Comparison of ENCODE assay signal across 8 cellular contexts in the genomic region with DNA sequence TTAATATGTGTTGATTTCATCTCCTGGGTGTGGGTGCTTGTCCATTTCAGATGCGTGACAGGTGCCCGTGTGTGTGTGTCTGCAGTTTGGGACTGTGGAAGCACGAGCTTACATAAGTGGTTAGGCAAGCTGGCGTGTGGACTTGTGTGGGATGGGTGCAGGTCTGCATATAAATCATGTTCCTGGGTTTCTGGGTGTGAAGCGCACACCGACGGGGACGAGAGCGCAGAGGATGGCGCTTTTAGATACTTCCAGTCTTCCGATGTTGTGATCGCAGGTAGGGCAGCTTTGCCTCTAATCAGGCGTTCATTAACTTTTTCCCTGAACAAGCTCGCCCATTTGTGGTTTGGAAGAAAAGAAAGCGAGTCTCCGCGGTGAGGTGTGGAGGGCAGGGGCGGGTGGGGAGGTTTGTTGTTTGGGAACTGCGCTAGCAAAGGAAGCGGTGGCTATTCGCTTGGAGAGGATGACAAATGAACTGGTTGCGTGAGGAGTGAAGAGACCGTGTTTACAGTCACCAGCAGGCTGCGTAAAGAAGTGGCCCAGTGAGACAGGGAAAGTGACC. TPM values are rescaled to one million over a fixed set of nuclear protein-coding genes. Genes with fewer than 3 reads are reported as not detected.
DNase-seq lines count a peak whose midpoint lies in the region; ATAC-seq and TF ChIP-seq lines count a peak whose summit lies in the region.

No MANE protein-coding gene starts in this region.

- H3K27ac ChIP-seq in CD4-positive, alpha-beta T cell (ENCODE audit: low read depth, low read length): no peak overlapping the region
- no peak overlapping the region for H3K27ac ChIP-seq in HUES6 (ENCODE audit: low read depth, low read length)
- H3K27ac ChIP-seq in coronary artery: peak overlapping the region in 1 of 2 donors; percentile 42

- H3K36me3 ChIP-seq in HUES6 (ENCODE audit: control insufficient read depth, insufficient read depth, low read length): no peaks in the 10 kb centered on the region

- POLR2A ChIA-PET in CD4-positive, alpha-beta T cell (lab: Charles Lee): no interaction called here

- no peaks in the 10 kb centered on the region for H3K9me3 ChIP-seq in CD4-positive, alpha-beta T cell (ENCODE audit: control insufficient read depth, low read length)
- no peaks in the 10 kb centered on the region; the same call in 1 of the 2 replicates for H3K9me3 ChIP-seq in HUES6 (ENCODE audit: control insufficient read depth, insufficient read depth, low read depth, low read length)

- H3K4me1 ChIP-seq in HUES6 (ENCODE audit: control insufficient read depth, insufficient read depth, low read length): peaks cover 9% of the 10 kb centered on the region; the same call in 1 of the 2 replicates

- H3K27me3 Mint-ChIP-seq in CD4-positive, alpha-beta T cell: peaks cover 79% of the 10 kb centered on the region
- H3K27me3 Mint-ChIP-seq in nephron (ENCODE audit: low read depth): peaks cover 68% of the 10 kb centered on the region

- H3K4me3 ChIP-seq in HUES6 (ENCODE audit: low read depth, low read length) (peak overlapping the region; percentile 68), coronary artery (peak overlapping the region; percentile 78)

- TF ChIP-seq CTCF in CD4-positive, alpha-beta T cell (IDR thresholded peaks at IDR 0.05): no peak
- TF ChIP-seq CTCF in coronary artery (IDR thresholded peaks at IDR 0.05) (no peak), nephron (IDR thresholded peaks at IDR 0.05; ENCODE audit: unreplicated experiment in 3 of 3) (no peak)

- peaks cover 2% of the 10 kb centered on the region for H3K9me3 Mint-ChIP-seq in CD4-positive, alpha-beta T cell
- H3K9me3 Mint-ChIP-seq in nephron: peaks cover 10% of the 10 kb centered on the region

- H3K4me1 Mint-ChIP-seq in CD4-positive, alpha-beta T cell (ENCODE audit: low read depth): peaks cover 20% of the 10 kb centered on the region
- H3K4me1 Mint-ChIP-seq in nephron: peaks cover 18% of the 10 kb centered on the region

- intact Hi-C loops in CD4-positive, alpha-beta T cell (cut with DNase I, micrococcal nuclease): no loop called here

- CTCF ChIA-PET in CD4-positive, alpha-beta T cell (lab: Charles Lee): no interaction called here

- H3K4me3 Mint-ChIP-seq in CD4-positive, alpha-beta T cell: peak overlapping the region; percentile 2
- H3K4me3 Mint-ChIP-seq in nephron: peak overlapping the region; percentile 79 to 88 (median 84)

- no peak overlapping the region for H3K9ac ChIP-seq in HUES6 (ENCODE audit: low read length)

- no peak overlapping the region for H3K27ac Mint-ChIP-seq in CD4-positive, alpha-beta T cell
- H3K27ac Mint-ChIP-seq in nephron: no peak overlapping the region

- DNase-seq in CD4-positive, alpha-beta T cell: no peak
- DNase-seq in coronary artery (ENCODE audit: low spot score) (no peak), epidermal melanocyte (ENCODE audit: insufficient read length, low spot score) (no peak), GF-D8 (lab: John Stamatoyannopoulos, UW) (no peak), GM19240 (ENCODE audit: insufficient read length, low spot score) (no peak)
- no peak for DNase-seq in stimulated activated CD4-positive, alpha-beta T cell treated with anti-CD3 and anti-CD28 coated beads, Interleukin-4, amount 100 ng/mL, for 24 hours

- ATAC-seq in CD4-positive, alpha-beta T cell (ENCODE audit: poor library complexity): no peak

- H3K27me3 ChIP-seq in CD4-positive, alpha-beta T cell (ENCODE audit: control insufficient read depth, insufficient read depth, low read length): peaks cover 58% of the 10 kb centered on the region
- H3K27me3 ChIP-seq in HUES6 (ENCODE audit: control insufficient read depth, insufficient read depth, low read length): peaks cover 58% of the 10 kb centered on the region

- H3K36me3 Mint-ChIP-seq in CD4-positive, alpha-beta T cell (ENCODE audit: low read depth): no peaks in the 10 kb centered on the region
- no peaks in the 10 kb centered on the region for H3K36me3 Mint-ChIP-seq in nephron (ENCODE audit: low read depth)

RNA-seq across cellular contexts. Expression of a gene that starts 0.9 kb away (rescaled TPM):
- not detected for total RNA-seq in CD4-positive, alpha-beta T cell
